ENCODE assay signal across 1 cellular context in genomic region chr13:98411013-98411412, GRCh38.
TF ChIP-seq lines count a peak whose summit lies in the region.

No MANE protein-coding gene starts in this region.

TF ChIP-seq in GM23338, 12 proteins besides CTCF, POLR2A, EP300 and RAD21 (continued from another document):
- TF ChIP-seq REST (IDR thresholded peaks at IDR 0.05; ENCODE audit: unreplicated experiment) (no peak), NANOG (IDR thresholded peaks at IDR 0.05; ENCODE audit: borderline replicate concordance) (no peak), ZNF331 (CRISPR knock-in tag; IDR thresholded peaks at IDR 0.05; ENCODE audit: low read depth) (no peak), ZNF462 (CRISPR knock-in tag; IDR thresholded peaks at IDR 0.05) (no peak), POLR2AphosphoS5 (IDR thresholded peaks at IDR 0.05; ENCODE audit: low read depth) (no peak), CREB1 (CRISPR knock-in tag; IDR thresholded peaks at IDR 0.05; ENCODE audit: low read depth) (no peak), EZH2 (IDR thresholded peaks at IDR 0.05; ENCODE audit: low read depth, unreplicated experiment) (no peak), EZH2phosphoT487 (IDR thresholded peaks at IDR 0.05; ENCODE audit: unreplicated experiment) (no peak), JUNB (IDR thresholded peaks at IDR 0.05; ENCODE audit: unreplicated experiment) (no peak), ZNF114 (CRISPR knock-in tag; IDR thresholded peaks at IDR 0.05) (no peak)
